In the genomic region with DNA sequence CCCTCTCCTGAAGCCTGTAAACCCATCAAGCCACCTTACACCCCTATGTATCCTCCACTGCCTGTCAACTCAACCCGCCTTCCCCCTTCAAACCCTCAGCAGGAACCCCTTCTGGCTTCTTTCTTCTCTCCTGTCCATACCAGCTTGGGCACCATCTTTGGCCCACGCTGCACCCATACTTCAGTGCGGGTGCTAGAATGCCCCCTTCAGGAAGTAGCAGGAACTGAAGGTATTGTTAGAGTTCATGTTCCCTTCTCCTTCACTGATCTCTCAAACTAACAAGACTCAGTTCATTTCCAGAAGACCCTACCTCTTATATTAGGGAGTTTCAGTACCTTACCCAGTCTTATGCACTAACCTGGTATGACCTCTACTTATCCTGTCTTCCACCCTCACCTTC, we compare ENCODE assay signal across 22 cellular contexts. TPM values are rescaled to one million over a fixed set of nuclear protein-coding genes. Genes with fewer than 3 reads are reported as not detected.
"Had no signal": no experiment of that assay in that cellular context is flagged by ENCODE, and none has a peak within 500 bp of the region (broad histone marks: within the 10 kb centered on the region; RNA-seq: fewer than 3 reads in every experiment).

No MANE protein-coding gene starts in this region.

- H3K4me1 ChIP-seq: body of pancreas, heart left ventricle, left lung, parathyroid adenoma, sigmoid colon had no signal

- DNase-seq: activated CD4-positive, alpha-beta T cell treated with anti-CD3 and anti-CD28 coated beads, Interleukin-2, amount 10 ng/mL, durations not matched to agents 24 days and 14 days; activated CD8-positive, alpha-beta T cell treated with anti-CD3 and anti-CD28 coated beads, Interleukin-2, amount 10 ng/mL, durations not matched to agents 7 days and 5 days; activated naive CD4-positive, alpha-beta T cell treated with Interleukin-2 at 50 U/mL for 16 hours; activated T-cell treated with anti-CD3 and anti-CD28 coated beads, Interleukin-2, amount 50 U/mL, for 24 hours; body of pancreas; central memory CD4-positive, alpha-beta T cell; dorsolateral prefrontal cortex; heart left ventricle; left lung; midbrain; sigmoid colon; stimulated activated CD4-positive, alpha-beta T cell treated with anti-CD3 and anti-CD28 coated beads, Interleukin-4, amount 100 ng/mL, for 4 hours; stimulated activated naive CD4-positive, alpha-beta T cell; T1000 had no signal

- H2AFZ ChIP-seq: parathyroid adenoma had no signal

- H3K27me3 ChIP-seq: body of pancreas, dorsolateral prefrontal cortex, heart left ventricle, left lung, sigmoid colon had no signal

- H3K9me3 ChIP-seq: body of pancreas, heart left ventricle, sigmoid colon had no signal

- H3K27ac Mint-ChIP-seq: activated CD4-positive, alpha-beta T cell treated with anti-CD3 and anti-CD28 coated beads, Interleukin-2, amount 10 ng/mL, durations not matched to agents 24 days and 14 days; activated CD8-positive, alpha-beta T cell treated with anti-CD3 and anti-CD28 coated beads, Interleukin-2, amount 10 ng/mL, durations not matched to agents 7 days and 5 days; activated T-cell treated with anti-CD3 and anti-CD28 coated beads, Interleukin-2, amount 50 U/mL, for 24 hours; activated T-helper 2 cell treated with anti-CD3 and anti-CD28 coated beads, Interferon-gamma antibody, Interleukin-2, Interleukin-4, amounts not matched to agents 10 μg/mL and 5 μg/mL and 100 μg/mL, durations not matched to agents 14 hours and 24 hours and 36 hours; nephron had no signal

- H3K27me3 Mint-ChIP-seq: activated CD4-positive, alpha-beta T cell treated with anti-CD3 and anti-CD28 coated beads, Interleukin-2, amount 10 ng/mL, durations not matched to agents 24 days and 14 days had no signal

- H3K4me1 Mint-ChIP-seq: activated CD4-positive, alpha-beta T cell treated with anti-CD3 and anti-CD28 coated beads, Interleukin-2, amount 10 ng/mL, durations not matched to agents 24 days and 14 days; nephron had no signal

- H3K79me2 ChIP-seq: parathyroid adenoma had no signal

- H3K4me3 Mint-ChIP-seq: activated CD4-positive, alpha-beta T cell treated with anti-CD3 and anti-CD28 coated beads, Interleukin-2, amount 10 ng/mL, durations not matched to agents 24 days and 14 days; activated CD8-positive, alpha-beta T cell treated with anti-CD3 and anti-CD28 coated beads, Interleukin-2, amount 10 ng/mL, durations not matched to agents 7 days and 5 days; activated T-cell treated with anti-CD3 and anti-CD28 coated beads, Interleukin-2, amount 50 U/mL, for 24 hours; nephron had no signal

- H3K9me3 Mint-ChIP-seq: activated CD4-positive, alpha-beta T cell treated with anti-CD3 and anti-CD28 coated beads, Interleukin-2, amount 10 ng/mL, durations not matched to agents 24 days and 14 days; activated T-helper 2 cell treated with anti-CD3 and anti-CD28 coated beads, Interferon-gamma antibody, Interleukin-2, Interleukin-4, amounts not matched to agents 10 μg/mL and 5 μg/mL and 100 μg/mL, durations not matched to agents 14 hours and 24 hours and 36 hours had no signal

- FAIRE-seq: colon, frontal cortex had no signal

- ATAC-seq: activated CD8-positive, alpha-beta T cell treated with anti-CD3 and anti-CD28 coated beads, Interleukin-2, amount 10 ng/mL, durations not matched to agents 7 days and 5 days; body of pancreas; heart left ventricle; left lung had no signal

- H3K4me3 ChIP-seq: body of pancreas, dorsolateral prefrontal cortex, heart left ventricle, left lung, sigmoid colon had no signal

- H3K36me3 ChIP-seq: heart left ventricle, left lung, sigmoid colon had no signal

- H3K9ac ChIP-seq: parathyroid adenoma had no signal

- H3K27ac ChIP-seq: body of pancreas, dorsolateral prefrontal cortex, heart left ventricle, left lung, parathyroid adenoma, sigmoid colon had no signal

RNA-seq across cellular contexts. Expression of gene UGT2B17, which starts 1.5 kb away (rescaled TPM):
- total RNA-seq: activated CD4-positive, alpha-beta T cell treated with anti-CD3 and anti-CD28 coated beads, Interleukin-2, amount 10 ng/mL, durations not matched to agents 24 days and 14 days; activated CD8-positive, alpha-beta T cell treated with anti-CD3 and anti-CD28 coated beads, Interleukin-2, amount 10 ng/mL, durations not matched to agents 7 days and 5 days; activated T-helper 2 cell treated with anti-CD3 and anti-CD28 coated beads, Interferon-gamma antibody, Interleukin-2, Interleukin-4, amounts not matched to agents 10 μg/mL and 5 μg/mL and 100 μg/mL, durations not matched to agents 14 hours and 24 hours and 36 hours; body of pancreas; frontal cortex; heart left ventricle; kidney epithelial cell; lung microvascular endothelial cell; urinary bladder had no signal
- polyA plus RNA-seq: urinary bladder had no signal
